1 cellular context compared by ENCODE assay signal in genomic region chr11:63937713-63938480, GRCh38.
TF ChIP-seq lines count a peak whose summit lies in the region.

No MANE protein-coding gene starts in this region.

TF ChIP-seq in HEK293, 187 proteins besides CTCF, POLR2A, EP300 and RAD21 (continued from another document and continues in another):
- TF ChIP-seq SP2 (tag by site-specific recombination; IDR thresholded peaks at IDR 0.05), result no peak
- TF ChIP-seq REST (tag by site-specific recombination; IDR thresholded peaks at IDR 0.05), result no peak
- TF ChIP-seq PRDM10 (tag by site-specific recombination; IDR thresholded peaks at IDR 0.05), result peak; percentile 80
- TF ChIP-seq ZNF184 (tag by site-specific recombination; IDR thresholded peaks at IDR 0.05), result no peak
- TF ChIP-seq ZNF837 (tag by site-specific recombination; IDR thresholded peaks at IDR 0.05), result no peak
- peak; percentile 80 for TF ChIP-seq ZNF366 (tag by site-specific recombination; conservative IDR thresholded peaks at IDR 0.05)
- no peak for TF ChIP-seq ZBTB10 (tag by site-specific recombination; IDR thresholded peaks at IDR 0.05)
- no peak for TF ChIP-seq ZNF513 (tag by site-specific recombination; IDR thresholded peaks at IDR 0.05)
- TF ChIP-seq ZEB2 (tag by site-specific recombination; IDR thresholded peaks at IDR 0.05), result 0 out of 2 replicates have a peak, but pooled peaks have one; percentile 66
- TF ChIP-seq ZNF221 (tag by site-specific recombination; IDR thresholded peaks at IDR 0.05; ENCODE audit: borderline replicate concordance), result no peak
- no peak for TF ChIP-seq ZNF324 (tag by site-specific recombination; IDR thresholded peaks at IDR 0.05)
- peak; percentile 49 for TF ChIP-seq ZNF335 (tag by site-specific recombination; conservative IDR thresholded peaks at IDR 0.05)
- TF ChIP-seq ZNF202 (tag by site-specific recombination; IDR thresholded peaks at IDR 0.05; ENCODE audit: borderline replicate concordance), result no peak
- peak; percentile 53; the same call in 1 of the 2 replicates for TF ChIP-seq ZBTB11 (tag by site-specific recombination; conservative IDR thresholded peaks at IDR 0.05; ENCODE audit: low read depth)
- TF ChIP-seq SALL2 (tag by site-specific recombination; IDR thresholded peaks at IDR 0.05; ENCODE audit: borderline replicate concordance), result no peak
- no peak for TF ChIP-seq SCRT2 (tag by site-specific recombination; IDR thresholded peaks at IDR 0.05)
- no peak for TF ChIP-seq ZNF621 (tag by site-specific recombination; IDR thresholded peaks at IDR 0.05)
- no peak for TF ChIP-seq ZFP3 (tag by site-specific recombination; IDR thresholded peaks at IDR 0.05; ENCODE audit: low read depth)
- TF ChIP-seq SETDB1 (IDR thresholded peaks at IDR 0.05; ENCODE audit: insufficient read length, low read length), result no peak
- TF ChIP-seq OVOL3 (tag by site-specific recombination; IDR thresholded peaks at IDR 0.05), result no peak
- no peak for TF ChIP-seq ZNF248 (tag by site-specific recombination; IDR thresholded peaks at IDR 0.05)
- TF ChIP-seq ZNF514 (tag by site-specific recombination; IDR thresholded peaks at IDR 0.05), result no peak
- TF ChIP-seq ZNF501 (tag by site-specific recombination; IDR thresholded peaks at IDR 0.05), result no peak
- no peak for TF ChIP-seq ZNF76 (tag by site-specific recombination; IDR thresholded peaks at IDR 0.05; ENCODE audit: borderline replicate concordance, low read depth)
- peak; percentile 73 for TF ChIP-seq SP7 (tag by site-specific recombination; IDR thresholded peaks at IDR 0.05)
- TF ChIP-seq ZSCAN16 (tag by site-specific recombination; IDR thresholded peaks at IDR 0.05), result no peak
- no peak for TF ChIP-seq ZNF280C (tag by site-specific recombination; IDR thresholded peaks at IDR 0.05)
- TF ChIP-seq ZXDB (tag by site-specific recombination; IDR thresholded peaks at IDR 0.05), result 0 out of 2 replicates have a peak, but pooled peaks have one; percentile 49
- no peak for TF ChIP-seq ZBTB49 (tag by site-specific recombination; IDR thresholded peaks at IDR 0.05; ENCODE audit: low read depth)
- TF ChIP-seq ZNF112 (tag by site-specific recombination; IDR thresholded peaks at IDR 0.05), result no peak
- no peak for TF ChIP-seq ZNF571 (tag by site-specific recombination; IDR thresholded peaks at IDR 0.05)
- TF ChIP-seq ZSCAN23 (tag by site-specific recombination; IDR thresholded peaks at IDR 0.05), result no peak
- TF ChIP-seq ZNF776 (tag by site-specific recombination; IDR thresholded peaks at IDR 0.05; ENCODE audit: borderline replicate concordance), result no peak
- no peak for TF ChIP-seq ZNF530 (tag by site-specific recombination; IDR thresholded peaks at IDR 0.05; ENCODE audit: low read depth)
- TF ChIP-seq ZNF341 (tag by site-specific recombination; IDR thresholded peaks at IDR 0.05; ENCODE audit: low read depth), result no peak
- no peak for TF ChIP-seq BCL6B (tag by site-specific recombination; IDR thresholded peaks at IDR 0.05)
- TF ChIP-seq ZNF426 (tag by site-specific recombination; IDR thresholded peaks at IDR 0.05), result no peak
